In the genomic region with DNA sequence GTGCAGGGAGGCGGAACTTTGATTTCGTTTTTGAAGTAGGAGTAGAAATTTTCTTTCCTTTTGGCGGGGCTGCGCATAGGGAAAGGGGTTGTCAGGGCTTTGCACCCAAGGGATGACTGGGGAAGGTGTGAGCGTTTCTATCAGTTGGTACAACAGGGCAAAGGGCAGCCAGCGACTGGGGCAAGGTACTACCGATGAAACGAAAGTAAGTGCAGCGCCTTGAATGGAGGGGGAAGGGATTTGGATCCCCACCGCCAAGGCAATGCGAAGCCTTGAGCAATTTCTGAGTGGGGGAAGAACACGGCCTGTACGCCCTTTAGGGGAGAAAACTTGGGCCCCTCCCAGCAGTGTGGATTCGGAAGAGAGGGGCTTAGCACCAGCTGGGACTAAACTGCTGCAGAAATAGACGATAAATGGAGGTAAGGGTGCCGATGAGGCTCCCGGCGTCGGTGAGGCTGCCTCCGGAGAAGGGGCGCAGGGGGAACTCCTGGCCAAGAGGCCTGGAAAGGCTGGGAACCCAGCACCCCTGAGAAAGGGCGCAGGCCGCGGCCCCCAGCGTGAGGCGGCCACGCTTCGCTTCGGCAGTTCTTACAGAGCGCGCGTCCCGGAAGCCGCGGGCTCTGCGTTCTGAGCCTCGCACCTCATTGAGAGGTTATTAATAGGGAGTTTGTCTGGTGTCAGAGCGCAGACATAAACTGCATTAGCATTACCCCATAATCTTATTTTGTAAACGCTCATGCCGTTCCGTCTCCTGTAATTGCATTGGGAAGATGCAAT, we compare ENCODE assay signal across 1 cellular context.
TF ChIP-seq lines count a peak whose summit lies in the region.

No MANE protein-coding gene starts in this region.

TF ChIP-seq in HepG2, 621 proteins besides CTCF, POLR2A, EP300 and RAD21 (continues in another document):
- peak; percentile 36; the same call in 1 of the 2 replicates for TF ChIP-seq KDM2A (CRISPR knock-in tag; IDR thresholded peaks at IDR 0.05; ENCODE audit: borderline replicate concordance, low read depth)
- TF ChIP-seq NFKB2 (CRISPR knock-in tag; IDR thresholded peaks at IDR 0.05; ENCODE audit: borderline replicate concordance), result peak; percentile 49; the same call in 1 of the 2 replicates
- 0 out of 2 replicates have a peak, but pooled peaks have one; percentile 49 for TF ChIP-seq ZNF251 (CRISPR knock-in tag; IDR thresholded peaks at IDR 0.05)
- no peak for TF ChIP-seq TEF (CRISPR knock-in tag; IDR thresholded peaks at IDR 0.05)
- TF ChIP-seq ZNF512 (CRISPR knock-in tag; IDR thresholded peaks at IDR 0.05), result peak; percentile 63; the same call in 1 of the 2 replicates
- TF ChIP-seq AHR (CRISPR knock-in tag; IDR thresholded peaks at IDR 0.05), result no peak
- TF ChIP-seq, protein P1, sequence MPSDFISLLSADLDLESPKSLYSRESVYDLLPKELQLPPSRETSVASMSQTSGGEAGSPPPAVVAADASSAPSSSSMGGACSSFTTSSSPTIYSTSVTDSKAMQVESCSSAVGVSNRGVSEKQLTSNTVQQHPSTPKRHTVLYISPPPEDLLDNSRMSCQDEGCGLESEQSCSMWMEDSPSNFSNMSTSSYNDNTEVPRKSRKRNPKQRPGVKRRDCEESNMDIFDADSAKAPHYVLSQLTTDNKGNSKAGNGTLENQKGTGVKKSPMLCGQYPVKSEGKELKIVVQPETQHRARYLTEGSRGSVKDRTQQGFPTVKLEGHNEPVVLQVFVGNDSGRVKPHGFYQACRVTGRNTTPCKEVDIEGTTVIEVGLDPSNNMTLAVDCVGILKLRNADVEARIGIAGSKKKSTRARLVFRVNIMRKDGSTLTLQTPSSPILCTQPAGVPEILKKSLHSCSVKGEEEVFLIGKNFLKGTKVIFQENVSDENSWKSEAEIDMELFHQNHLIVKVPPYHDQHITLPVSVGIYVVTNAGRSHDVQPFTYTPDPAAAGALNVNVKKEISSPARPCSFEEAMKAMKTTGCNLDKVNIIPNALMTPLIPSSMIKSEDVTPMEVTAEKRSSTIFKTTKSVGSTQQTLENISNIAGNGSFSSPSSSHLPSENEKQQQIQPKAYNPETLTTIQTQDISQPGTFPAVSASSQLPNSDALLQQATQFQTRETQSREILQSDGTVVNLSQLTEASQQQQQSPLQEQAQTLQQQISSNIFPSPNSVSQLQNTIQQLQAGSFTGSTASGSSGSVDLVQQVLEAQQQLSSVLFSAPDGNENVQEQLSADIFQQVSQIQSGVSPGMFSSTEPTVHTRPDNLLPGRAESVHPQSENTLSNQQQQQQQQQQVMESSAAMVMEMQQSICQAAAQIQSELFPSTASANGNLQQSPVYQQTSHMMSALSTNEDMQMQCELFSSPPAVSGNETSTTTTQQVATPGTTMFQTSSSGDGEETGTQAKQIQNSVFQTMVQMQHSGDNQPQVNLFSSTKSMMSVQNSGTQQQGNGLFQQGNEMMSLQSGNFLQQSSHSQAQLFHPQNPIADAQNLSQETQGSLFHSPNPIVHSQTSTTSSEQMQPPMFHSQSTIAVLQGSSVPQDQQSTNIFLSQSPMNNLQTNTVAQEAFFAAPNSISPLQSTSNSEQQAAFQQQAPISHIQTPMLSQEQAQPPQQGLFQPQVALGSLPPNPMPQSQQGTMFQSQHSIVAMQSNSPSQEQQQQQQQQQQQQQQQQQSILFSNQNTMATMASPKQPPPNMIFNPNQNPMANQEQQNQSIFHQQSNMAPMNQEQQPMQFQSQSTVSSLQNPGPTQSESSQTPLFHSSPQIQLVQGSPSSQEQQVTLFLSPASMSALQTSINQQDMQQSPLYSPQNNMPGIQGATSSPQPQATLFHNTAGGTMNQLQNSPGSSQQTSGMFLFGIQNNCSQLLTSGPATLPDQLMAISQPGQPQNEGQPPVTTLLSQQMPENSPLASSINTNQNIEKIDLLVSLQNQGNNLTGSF (CRISPR knock-in tag; IDR thresholded peaks at IDR 0.05), result no peak
- TF ChIP-seq HNF4A (CRISPR knock-in tag; IDR thresholded peaks at IDR 0.05), result peak; percentile 41; the same call in 1 of the 2 replicates
- TF ChIP-seq ZNF605 (CRISPR knock-in tag; IDR thresholded peaks at IDR 0.05), result 0 out of 2 replicates have a peak, but pooled peaks have one; percentile 10
- TF ChIP-seq GABPB1 (CRISPR knock-in tag; IDR thresholded peaks at IDR 0.05), result peak; percentile 71
- peak; percentile 25; the same call in 1 of the 2 replicates for TF ChIP-seq TBX2 (CRISPR knock-in tag; IDR thresholded peaks at IDR 0.05; ENCODE audit: borderline replicate concordance)
- peak; percentile 74 for TF ChIP-seq ZFX (CRISPR knock-in tag; IDR thresholded peaks at IDR 0.05; ENCODE audit: low read depth)
- no peak for TF ChIP-seq EED (CRISPR knock-in tag; IDR thresholded peaks at IDR 0.05)
- peak; percentile 28; the same call in 1 of the 2 replicates for TF ChIP-seq HDAC1 (CRISPR knock-in tag; IDR thresholded peaks at IDR 0.05)
- TF ChIP-seq ASH2L (IDR thresholded peaks at IDR 0.05; ENCODE audit: insufficient read length, low read depth, low read length), result peak; percentile 14
- no peak for TF ChIP-seq SOX6 (IDR thresholded peaks at IDR 0.05)
- 0 out of 2 replicates have a peak, but pooled peaks have one; percentile 15 for TF ChIP-seq SOX6 (CRISPR knock-in tag; IDR thresholded peaks at IDR 0.05)
- peak; percentile 36; the same call in 1 of the 2 replicates for TF ChIP-seq TFDP1 (CRISPR knock-in tag; IDR thresholded peaks at IDR 0.05; ENCODE audit: borderline replicate concordance)
- TF ChIP-seq NFE2 (CRISPR knock-in tag; IDR thresholded peaks at IDR 0.05), result no peak
- TF ChIP-seq, protein P2, sequence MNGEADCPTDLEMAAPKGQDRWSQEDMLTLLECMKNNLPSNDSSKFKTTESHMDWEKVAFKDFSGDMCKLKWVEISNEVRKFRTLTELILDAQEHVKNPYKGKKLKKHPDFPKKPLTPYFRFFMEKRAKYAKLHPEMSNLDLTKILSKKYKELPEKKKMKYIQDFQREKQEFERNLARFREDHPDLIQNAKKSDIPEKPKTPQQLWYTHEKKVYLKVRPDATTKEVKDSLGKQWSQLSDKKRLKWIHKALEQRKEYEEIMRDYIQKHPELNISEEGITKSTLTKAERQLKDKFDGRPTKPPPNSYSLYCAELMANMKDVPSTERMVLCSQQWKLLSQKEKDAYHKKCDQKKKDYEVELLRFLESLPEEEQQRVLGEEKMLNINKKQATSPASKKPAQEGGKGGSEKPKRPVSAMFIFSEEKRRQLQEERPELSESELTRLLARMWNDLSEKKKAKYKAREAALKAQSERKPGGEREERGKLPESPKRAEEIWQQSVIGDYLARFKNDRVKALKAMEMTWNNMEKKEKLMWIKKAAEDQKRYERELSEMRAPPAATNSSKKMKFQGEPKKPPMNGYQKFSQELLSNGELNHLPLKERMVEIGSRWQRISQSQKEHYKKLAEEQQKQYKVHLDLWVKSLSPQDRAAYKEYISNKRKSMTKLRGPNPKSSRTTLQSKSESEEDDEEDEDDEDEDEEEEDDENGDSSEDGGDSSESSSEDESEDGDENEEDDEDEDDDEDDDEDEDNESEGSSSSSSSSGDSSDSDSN (CRISPR knock-in tag; IDR thresholded peaks at IDR 0.05), result peak; percentile 24; the same call in 1 of the 2 replicates
- TF ChIP-seq KDM5B (CRISPR knock-in tag; IDR thresholded peaks at IDR 0.05; ENCODE audit: borderline replicate concordance), result peak; percentile 60; the same call in 1 of the 2 replicates
- peak; percentile 44 for TF ChIP-seq HNRNPLL (IDR thresholded peaks at IDR 0.05; ENCODE audit: low read depth, low read length, poor library complexity, severe bottlenecking)
- peak; percentile 22; the same call in 1 of the 2 replicates for TF ChIP-seq NR2C2 (CRISPR knock-in tag; IDR thresholded peaks at IDR 0.05; ENCODE audit: borderline replicate concordance)
- TF ChIP-seq U2AF1 (optimal IDR thresholded peaks at IDR 0.05; ENCODE audit: low read depth, low read length), result no peak
- TF ChIP-seq ZMAT3 (CRISPR knock-in tag; conservative IDR thresholded peaks at IDR 0.05), result 0 out of 2 replicates have a peak, but pooled peaks have one; percentile 33
- TF ChIP-seq HOXA3 (CRISPR knock-in tag; IDR thresholded peaks at IDR 0.05), result 0 out of 2 replicates have a peak, but pooled peaks have one; percentile 12
- peak; percentile 53; the same call in 1 of the 2 replicates for TF ChIP-seq ZNF766 (CRISPR knock-in tag; IDR thresholded peaks at IDR 0.05; ENCODE audit: borderline replicate concordance)
- no peak for TF ChIP-seq ZNF788 (CRISPR knock-in tag; IDR thresholded peaks at IDR 0.05; ENCODE audit: borderline replicate concordance)
- TF ChIP-seq, protein P3, sequence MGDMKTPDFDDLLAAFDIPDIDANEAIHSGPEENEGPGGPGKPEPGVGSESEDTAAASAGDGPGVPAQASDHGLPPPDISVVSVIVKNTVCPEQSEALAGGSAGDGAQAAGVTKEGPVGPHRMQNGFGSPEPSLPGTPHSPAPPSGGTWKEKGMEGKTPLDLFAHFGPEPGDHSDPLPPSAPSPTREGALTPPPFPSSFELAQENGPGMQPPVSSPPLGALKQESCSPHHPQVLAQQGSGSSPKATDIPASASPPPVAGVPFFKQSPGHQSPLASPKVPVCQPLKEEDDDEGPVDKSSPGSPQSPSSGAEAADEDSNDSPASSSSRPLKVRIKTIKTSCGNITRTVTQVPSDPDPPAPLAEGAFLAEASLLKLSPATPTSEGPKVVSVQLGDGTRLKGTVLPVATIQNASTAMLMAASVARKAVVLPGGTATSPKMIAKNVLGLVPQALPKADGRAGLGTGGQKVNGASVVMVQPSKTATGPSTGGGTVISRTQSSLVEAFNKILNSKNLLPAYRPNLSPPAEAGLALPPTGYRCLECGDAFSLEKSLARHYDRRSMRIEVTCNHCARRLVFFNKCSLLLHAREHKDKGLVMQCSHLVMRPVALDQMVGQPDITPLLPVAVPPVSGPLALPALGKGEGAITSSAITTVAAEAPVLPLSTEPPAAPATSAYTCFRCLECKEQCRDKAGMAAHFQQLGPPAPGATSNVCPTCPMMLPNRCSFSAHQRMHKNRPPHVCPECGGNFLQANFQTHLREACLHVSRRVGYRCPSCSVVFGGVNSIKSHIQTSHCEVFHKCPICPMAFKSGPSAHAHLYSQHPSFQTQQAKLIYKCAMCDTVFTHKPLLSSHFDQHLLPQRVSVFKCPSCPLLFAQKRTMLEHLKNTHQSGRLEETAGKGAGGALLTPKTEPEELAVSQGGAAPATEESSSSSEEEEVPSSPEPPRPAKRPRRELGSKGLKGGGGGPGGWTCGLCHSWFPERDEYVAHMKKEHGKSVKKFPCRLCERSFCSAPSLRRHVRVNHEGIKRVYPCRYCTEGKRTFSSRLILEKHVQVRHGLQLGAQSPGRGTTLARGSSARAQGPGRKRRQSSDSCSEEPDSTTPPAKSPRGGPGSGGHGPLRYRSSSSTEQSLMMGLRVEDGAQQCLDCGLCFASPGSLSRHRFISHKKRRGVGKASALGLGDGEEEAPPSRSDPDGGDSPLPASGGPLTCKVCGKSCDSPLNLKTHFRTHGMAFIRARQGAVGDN (CRISPR knock-in tag; IDR thresholded peaks at IDR 0.05), result peak; percentile 85
- TF ChIP-seq, protein P4, sequence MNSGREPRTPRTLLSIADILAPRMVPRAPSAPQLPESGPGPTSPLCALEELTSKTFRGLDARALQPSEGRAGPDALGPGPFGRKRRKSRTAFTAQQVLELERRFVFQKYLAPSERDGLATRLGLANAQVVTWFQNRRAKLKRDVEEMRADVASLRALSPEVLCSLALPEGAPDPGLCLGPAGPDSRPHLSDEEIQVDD (CRISPR knock-in tag; IDR thresholded peaks at IDR 0.05; ENCODE audit: borderline replicate concordance), result no peak
- TF ChIP-seq, protein P5, sequence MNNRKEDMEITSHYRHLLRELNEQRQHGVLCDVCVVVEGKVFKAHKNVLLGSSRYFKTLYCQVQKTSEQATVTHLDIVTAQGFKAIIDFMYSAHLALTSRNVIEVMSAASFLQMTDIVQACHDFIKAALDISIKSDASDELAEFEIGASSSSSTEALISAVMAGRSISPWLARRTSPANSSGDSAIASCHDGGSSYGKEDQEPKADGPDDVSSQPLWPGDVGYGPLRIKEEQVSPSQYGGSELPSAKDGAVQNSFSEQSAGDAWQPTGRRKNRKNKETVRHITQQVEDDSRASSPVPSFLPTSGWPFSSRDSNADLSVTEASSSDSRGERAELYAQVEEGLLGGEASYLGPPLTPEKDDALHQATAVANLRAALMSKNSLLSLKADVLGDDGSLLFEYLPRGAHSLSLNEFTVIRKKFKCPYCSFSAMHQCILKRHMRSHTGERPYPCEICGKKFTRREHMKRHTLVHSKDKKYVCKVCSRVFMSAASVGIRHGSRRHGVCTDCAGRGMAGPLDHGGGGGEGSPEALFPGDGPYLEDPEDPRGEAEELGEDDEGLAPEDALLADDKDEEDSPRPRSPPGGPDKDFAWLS (CRISPR knock-in tag; IDR thresholded peaks at IDR 0.05; ENCODE audit: borderline replicate concordance), result no peak
